In genomic region chr11:105124756-105125155, GRCh38 we compare ENCODE assay signal across 23 cellular contexts. TPM values are rescaled to one million over a fixed set of nuclear protein-coding genes. Genes with fewer than 3 reads are reported as not detected.
A peak's percentile ranks its signal among the peaks of the same experiment; 100 is the strongest.
DNase-seq lines count a peak whose midpoint lies in the region; ATAC-seq, FAIRE-seq and TF ChIP-seq lines count a peak whose summit lies in the region.
"Had no signal": no experiment of that assay in that cellular context is flagged by ENCODE, and none has a peak within 500 bp of the region (broad histone marks: within the 10 kb centered on the region; RNA-seq: fewer than 3 reads in every experiment).

No MANE protein-coding gene starts in this region.

- peak; percentile 28 for ATAC-seq in stimulated activated effector memory CD8-positive, alpha-beta T cell treated with anti-CD3 and anti-CD28 coated beads, Interleukin-12 subunit alpha, Interleukin-12 subunit beta, amount 100 ng/mL, for 72 hours
- ATAC-seq: A549 had no signal

- H3K14ac ChIP-seq in mesenchymal stem cell (ENCODE audit: low read length in 2 of 2) = no peak overlapping the region

- H4K8ac ChIP-seq in mesenchymal stem cell (ENCODE audit: low read length) = no peak overlapping the region

- no peaks in the 10 kb centered on the region for H3K9me3 Mint-ChIP-seq in stimulated activated effector memory CD8-positive, alpha-beta T cell treated with anti-CD3 and anti-CD28 coated beads, Interleukin-12 subunit alpha, Interleukin-12 subunit beta, amount 100 ng/mL, for 72 hours

- no peak overlapping the region for H3K4me2 ChIP-seq in mesenchymal stem cell (ENCODE audit: low read length, poor library complexity, severe bottlenecking)
- H3K4me2 ChIP-seq: A549 had no signal

- FAIRE-seq in GM12892 (lab: Jason Lieb, UNC) (peak; percentile 69), bronchial epithelial cell (lab: Jason Lieb, UNC) (peak; percentile 47)
- FAIRE-seq: A549, G401.6, GM19239, H1 had no signal

- no peaks in the 10 kb centered on the region for H3K79me1 ChIP-seq in mesenchymal stem cell (replicated peaks; ENCODE audit: low read length, poor library complexity, severe bottlenecking)

- H2BK12ac ChIP-seq in mesenchymal stem cell (ENCODE audit: low read length in 2 of 2) = no peak overlapping the region

- DNase-seq in GM12892 (ENCODE audit: insufficient read length) (no peak), bronchial epithelial cell (ENCODE audit: low read depth) (no peak), mesenchymal stem cell (no peak), retina (no peak), RPMI8226 (no peak), AG08395 (ENCODE audit: low spot score) (no peak)
- no peak for DNase-seq in stimulated activated effector memory CD8-positive, alpha-beta T cell treated with anti-CD3 and anti-CD28 coated beads, Interleukin-12 subunit alpha, Interleukin-12 subunit beta, amount 100 ng/mL, for 72 hours (ENCODE audit: low spot score in 2 of 2)
- DNase-seq: 8988T; ACHN; C1 segment of cervical spinal cord; Calu3; CD4-positive, alpha-beta memory T cell; COR-L47; DMS53; DMS79 treated with DMSO at 0.1 percent for 48 hours; GM23248; H7; HCEC 1CT had no signal

- no peak overlapping the region for H2BK5ac ChIP-seq in mesenchymal stem cell (ENCODE audit: low read depth, low read length, poor library complexity, severe bottlenecking)

- H3K27me3 ChIP-seq in bronchial epithelial cell (ENCODE audit: control insufficient read depth, insufficient read depth, low read length) = no peaks in the 10 kb centered on the region
- no peaks in the 10 kb centered on the region for H3K27me3 ChIP-seq in mesenchymal stem cell (ENCODE audit: control insufficient read depth in 1 of 2, insufficient read depth in 1 of 2, low read length in 2 of 2)

- WGBS in mesenchymal stem cell = 91% methylated on average over 2 of the region's 2 CpGs

- H3K36me3 Mint-ChIP-seq in stimulated activated effector memory CD8-positive, alpha-beta T cell treated with anti-CD3 and anti-CD28 coated beads, Interleukin-12 subunit alpha, Interleukin-12 subunit beta, amount 100 ng/mL, for 72 hours = no peaks in the 10 kb centered on the region
- H3K36me3 Mint-ChIP-seq: CD4-positive, alpha-beta memory T cell had no signal

- no peak overlapping the region for H3K27ac Mint-ChIP-seq in stimulated activated effector memory CD8-positive, alpha-beta T cell treated with anti-CD3 and anti-CD28 coated beads, Interleukin-12 subunit alpha, Interleukin-12 subunit beta, amount 100 ng/mL, for 72 hours
- H3K27ac Mint-ChIP-seq: CD4-positive, alpha-beta memory T cell had no signal

- no peak overlapping the region for H3K4me3 Mint-ChIP-seq in stimulated activated effector memory CD8-positive, alpha-beta T cell treated with anti-CD3 and anti-CD28 coated beads, Interleukin-12 subunit alpha, Interleukin-12 subunit beta, amount 100 ng/mL, for 72 hours
- H3K4me3 Mint-ChIP-seq: CD4-positive, alpha-beta memory T cell had no signal

- no peak overlapping the region for H2AFZ ChIP-seq in mesenchymal stem cell (ENCODE audit: low read depth, low read length)
- H2AFZ ChIP-seq: GM23248 had no signal

- no peak overlapping the region for H3K18ac ChIP-seq in mesenchymal stem cell (ENCODE audit: low read depth in 1 of 2, low read length in 2 of 2)

- H3K27ac ChIP-seq in mesenchymal stem cell (ENCODE audit: low read length, poor library complexity, severe bottlenecking) = no peak overlapping the region
- H3K27ac ChIP-seq: A549, GM23248 had no signal

- H2AK5ac ChIP-seq in mesenchymal stem cell (ENCODE audit: low read length, severe bottlenecking) = no peak overlapping the region

- peak overlapping the region; percentile 86 for H2BK15ac ChIP-seq in mesenchymal stem cell (ENCODE audit: low read depth, poor library complexity, severe bottlenecking)

- no peak overlapping the region for H4K91ac ChIP-seq in mesenchymal stem cell (ENCODE audit: low read length)

- H3K4me3 ChIP-seq in bronchial epithelial cell (ENCODE audit: low read depth, low read length) (no peak overlapping the region), mesenchymal stem cell (ENCODE audit: insufficient read depth in 1 of 2, low read depth in 1 of 2, low read length in 2 of 2) (no peak overlapping the region)
- H3K4me3 ChIP-seq: A549, GM23248 had no signal

- H3K9me3 ChIP-seq in mesenchymal stem cell (ENCODE audit: control insufficient read depth, low read length) = no peaks in the 10 kb centered on the region
- H3K9me3 ChIP-seq: A549 had no signal

- no peaks in the 10 kb centered on the region for H3K4me1 ChIP-seq in mesenchymal stem cell (ENCODE audit: control insufficient read depth, insufficient read depth, low read depth, low read length)
- H3K4me1 ChIP-seq: A549 had no signal

- no peak overlapping the region for H2BK120ac ChIP-seq in mesenchymal stem cell (ENCODE audit: low read depth, low read length)

- H3K36me3 ChIP-seq in bronchial epithelial cell (ENCODE audit: control insufficient read depth, insufficient read depth, low read length) (no peaks in the 10 kb centered on the region), mesenchymal stem cell (ENCODE audit: control insufficient read depth in 1 of 2, insufficient read depth in 2 of 2, low read depth in 1 of 2, low read length in 2 of 2) (no peaks in the 10 kb centered on the region)

- no peak overlapping the region for H3K4ac ChIP-seq in mesenchymal stem cell (ENCODE audit: low read depth in 1 of 2, low read length in 2 of 2)

- no peak for TF ChIP-seq POLR2A in GM12892 (IDR thresholded peaks at IDR 0.05; ENCODE audit: low read depth, low read length)

- no peak overlapping the region for H3K9ac ChIP-seq in mesenchymal stem cell (ENCODE audit: low read length)
- H3K9ac ChIP-seq: GM23248 had no signal

- no peaks in the 10 kb centered on the region for H3K4me1 Mint-ChIP-seq in stimulated activated effector memory CD8-positive, alpha-beta T cell treated with anti-CD3 and anti-CD28 coated beads, Interleukin-12 subunit alpha, Interleukin-12 subunit beta, amount 100 ng/mL, for 72 hours

- TF ChIP-seq CTCF in bronchial epithelial cell (IDR thresholded peaks at IDR 0.05; ENCODE audit: insufficient read depth, low read length, severe bottlenecking) = no peak

- H3K23ac ChIP-seq in mesenchymal stem cell (ENCODE audit: low read length in 2 of 2) = no peak overlapping the region

RNA-seq across cellular contexts. Expression of gene CARD18, which starts 14.8 kb away (rescaled TPM):
- not detected for polyA plus RNA-seq in GM12892 (2012; ENCODE audit: missing spikeins)
- total RNA-seq in bronchial epithelial cell = 0.26 and 0.38 TPM in 2 replicates
- polyA plus RNA-seq in mesenchymal stem cell (2013, experiment 1 of 2) = not detected
- polyA plus RNA-seq in mesenchymal stem cell (2013, experiment 2 of 2) = not detected
- total RNA-seq: Calu3; CD4-positive, alpha-beta memory T cell; GM23248; H1; H7 had no signal
- polyA plus RNA-seq: A549; BJ; CD4-positive, alpha-beta memory T cell; GM23248; H1 had no signal
